In genomic region chr21:44497641-44498243, GRCh38 we compare ENCODE assay signal across 13 cellular contexts. TPM values are rescaled to one million over a fixed set of nuclear protein-coding genes. Genes with fewer than 3 reads are reported as not detected.
DNase-seq lines count a peak whose midpoint lies in the region; ATAC-seq and TF ChIP-seq lines count a peak whose summit lies in the region.
"Had no signal": no experiment of that assay in that cellular context is flagged by ENCODE, and none has a peak within 500 bp of the region (broad histone marks: within the 10 kb centered on the region; RNA-seq: fewer than 3 reads in every experiment).

No MANE protein-coding gene starts in this region.

- no peaks in the 10 kb centered on the region for H3K36me3 ChIP-seq in body of pancreas (replicated peaks in 1 of 2; ENCODE audit: insufficient read depth in 1 of 2, low read depth in 2 of 2)
- H3K36me3 ChIP-seq in neural progenitor cell = no peaks in the 10 kb centered on the region

- TF ChIP-seq CTCF in body of pancreas (IDR thresholded peaks at IDR 0.05) (no peak), neural progenitor cell (IDR thresholded peaks at IDR 0.05) (no peak), nephron progenitor cell (IDR thresholded peaks at IDR 0.05) (no peak)

- H3K4me3 Mint-ChIP-seq in neural progenitor cell (no peak overlapping the region), nephron progenitor cell (no peak overlapping the region)
- H3K4me3 Mint-ChIP-seq: effector memory CD8-positive, alpha-beta T cell had no signal

- H3K4me3 ChIP-seq in body of pancreas (no peak overlapping the region), neural progenitor cell (no peak overlapping the region)
- H3K4me3 ChIP-seq: psoas muscle had no signal

- H3K36me3 Mint-ChIP-seq in neural progenitor cell (no peaks in the 10 kb centered on the region), nephron progenitor cell (ENCODE audit: low read depth) (peaks cover 17% of the 10 kb centered on the region)

- H3K27ac ChIP-seq in body of pancreas (peak overlapping the region in 2 of 4 donors; percentile 15 to 38), neural progenitor cell (no peak overlapping the region)
- H3K27ac ChIP-seq: psoas muscle had no signal

- DNase-seq in DMS79 (lab: John Stamatoyannopoulos, UW) = peak; percentile 71
- peak; percentile 71 to 85 for DNase-seq in NCI-H187 (lab: John Stamatoyannopoulos, UW)
- DNase-seq in body of pancreas = peak in 2 of 4 donors; percentile 52 to 65
- DNase-seq in neural progenitor cell (ENCODE audit: low spot score) = no peak
- no peak for DNase-seq in cerebellar cortex (ENCODE audit: low spot score)
- DNase-seq in nephron progenitor cell = no peak
- no peak for DNase-seq in activated CD8-positive, alpha-beta memory T cell treated with anti-CD3 and anti-CD28 coated beads for 24 hours
- DNase-seq: effector memory CD8-positive, alpha-beta T cell; NCI-H1048; stimulated activated CD4-positive, alpha-beta T cell treated with anti-CD3 and anti-CD28 coated beads, Interleukin-2, amount 100 ng/mL, for 48 hours; stimulated activated naive CD4-positive, alpha-beta T cell treated with Interleukin-2 at 50 U/mL for 16 hours had no signal

- H2AFZ ChIP-seq in neural progenitor cell (replicated peaks) = no peak overlapping the region

- no peak for TF ChIP-seq POLR2A in body of pancreas (IDR thresholded peaks at IDR 0.05)

- peaks cover 17% of the 10 kb centered on the region for H3K4me1 ChIP-seq in body of pancreas
- H3K4me1 ChIP-seq in neural progenitor cell = peaks cover 26% of the 10 kb centered on the region
- H3K4me1 ChIP-seq: psoas muscle had no signal

- 35 to 43% methylated on average over 6 of the region's 6 CpGs for WGBS in body of pancreas, 2 donors

- ATAC-seq in body of pancreas = peak; percentile 48
- no peak for ATAC-seq in HG03097 (IDR thresholded peaks at IDR 0.05; ENCODE audit: low FRiP score, unreplicated experiment)
- ATAC-seq: effector memory CD8-positive, alpha-beta T cell had no signal

- H4K20me1 ChIP-seq in neural progenitor cell (ENCODE audit: low read depth) = no peaks in the 10 kb centered on the region

- H3K9me3 Mint-ChIP-seq in neural progenitor cell (peaks cover 9% of the 10 kb centered on the region), nephron progenitor cell (peaks cover 19% of the 10 kb centered on the region)

- intact Hi-C loops in body of pancreas (cut with DNase I) = no loop called here

- H3K4me1 Mint-ChIP-seq in neural progenitor cell (peaks cover 31% of the 10 kb centered on the region), nephron progenitor cell (peaks cover 37% of the 10 kb centered on the region)

- H3K27ac Mint-ChIP-seq in neural progenitor cell (peak overlapping the region; percentile 85), nephron progenitor cell (no peak overlapping the region)

- H3K27me3 ChIP-seq in body of pancreas = no peaks in the 10 kb centered on the region
- H3K27me3 ChIP-seq in neural progenitor cell = no peaks in the 10 kb centered on the region

- H3K27me3 Mint-ChIP-seq in neural progenitor cell (ENCODE audit: insufficient read depth, low read depth) = peaks cover 7% of the 10 kb centered on the region
- H3K27me3 Mint-ChIP-seq in nephron progenitor cell (ENCODE audit: low read depth, poor library complexity) = peaks cover 6% of the 10 kb centered on the region

- H3F3A ChIP-seq in neural progenitor cell (ENCODE audit: low read depth) = peaks cover 11% of the 10 kb centered on the region

- peak overlapping the region; percentile 61 for H3K4me2 ChIP-seq in neural progenitor cell

- H3K9ac ChIP-seq in neural progenitor cell = no peak overlapping the region

- no peaks in the 10 kb centered on the region for H3K79me2 ChIP-seq in neural progenitor cell (ENCODE audit: low read depth)

- H3K9me3 ChIP-seq in body of pancreas (peaks cover 0 to 8% (median 0%) of the 10 kb centered on the region in 3 donors), neural progenitor cell (ENCODE audit: low read depth) (no peaks in the 10 kb centered on the region)
- H3K9me3 ChIP-seq: psoas muscle had no signal

RNA-seq across cellular contexts. Expression of gene KRTAP10-1, which starts 42.3 kb away (rescaled TPM):
- total RNA-seq in body of pancreas (not detected), neural progenitor cell (ENCODE audit: low replicate concordance) (not detected in 2 replicates)
- total RNA-seq: psoas muscle had no signal

RNA-seq across cellular contexts. Expression of gene LRRC3, which starts 42.4 kb away (rescaled TPM):
- 1 to 10 TPM in 1 of 2 donors, under 1 TPM in 1; 0.33 to 1.0 TPM for total RNA-seq in body of pancreas
- 2.5 and 4.9 TPM in 2 replicates for total RNA-seq in neural progenitor cell (ENCODE audit: low replicate concordance)

RNA-seq across cellular contexts. Expression of gene KRTAP10-2, which starts 53.6 kb away (rescaled TPM):
- not detected for total RNA-seq in body of pancreas
- total RNA-seq in neural progenitor cell (ENCODE audit: low replicate concordance) = not detected in 2 replicates
- total RNA-seq: psoas muscle had no signal

Comparison
In these comparisons a context has a peak if more than half of its experiments do, and no peak if none do; other contexts are left out.
1. DNase-seq: peak in DMS79 (single experiment) and NCI-H187 (2 of 2); none in neural progenitor cell (single experiment), cerebellar cortex (single experiment), nephron progenitor cell (single experiment) and activated CD8-positive, alpha-beta memory T cell treated with anti-CD3 and anti-CD28 coated beads for 24 hours (single experiment).